8 cellular contexts compared by ENCODE assay signal in genomic region chr18:67515987-67516431, GRCh38. TPM values are rescaled to one million over a fixed set of nuclear protein-coding genes. Genes with fewer than 3 reads are reported as not detected.
DNase-seq lines count a peak whose midpoint lies in the region; ATAC-seq lines count a peak whose summit lies in the region.

No MANE protein-coding gene starts in this region.

- H3K4me3 ChIP-seq in effector memory CD4-positive, alpha-beta T cell (ENCODE audit: insufficient read depth, low read depth, low read length, poor library complexity, severe bottlenecking) = peak overlapping the region; percentile 80

- H3K27me3 ChIP-seq in effector memory CD4-positive, alpha-beta T cell (replicated peaks; ENCODE audit: control insufficient read depth, insufficient read depth, low read length, poor library complexity, severe bottlenecking) = no peaks in the 10 kb centered on the region

- H3K9me3 ChIP-seq in effector memory CD4-positive, alpha-beta T cell (ENCODE audit: control insufficient read depth, low read length) = no peaks in the 10 kb centered on the region

- H3K27ac ChIP-seq in effector memory CD4-positive, alpha-beta T cell (ENCODE audit: insufficient read depth, low read length, poor library complexity, severe bottlenecking) = peak overlapping the region; percentile 28

- ATAC-seq in GM18907 (IDR thresholded peaks at IDR 0.05; ENCODE audit: unreplicated experiment) = peak; percentile 48
- peak; percentile 39 for ATAC-seq in HG03196 (IDR thresholded peaks at IDR 0.05; ENCODE audit: unreplicated experiment)

- peak; percentile 75 for DNase-seq in AG08396 (ENCODE audit: low spot score)
- peak; percentile 88 for DNase-seq in NCI-H510A (lab: John Stamatoyannopoulos, UW)
- peak; percentile 30 to 37 (median 36) for DNase-seq in activated CD8-positive, alpha-beta memory T cell treated with anti-CD3 and anti-CD28 coated beads for 48 hours (ENCODE audit: low read depth in 2 of 3, low spot score in 2 of 3)
- peak; percentile 21 to 34 (median 31) for DNase-seq in effector memory CD4-positive, alpha-beta T cell
- DNase-seq in lung microvascular endothelial cell (ENCODE audit: low read depth in 2 of 2) = peak; percentile 87
- DNase-seq in stimulated activated CD4-positive, alpha-beta T cell treated with anti-CD3 and anti-CD28 coated beads, TNF-alpha, amount 100 ng/mL, for 4 hours (ENCODE audit: low read depth in 3 of 3) = peak; percentile 10 to 31 (median 20)

- H3K36me3 ChIP-seq in effector memory CD4-positive, alpha-beta T cell (ENCODE audit: control insufficient read depth, insufficient read depth, low read length) = no peaks in the 10 kb centered on the region

- peaks cover 5% of the 10 kb centered on the region for H3K4me1 ChIP-seq in effector memory CD4-positive, alpha-beta T cell (ENCODE audit: control insufficient read depth, insufficient read depth, low read length, poor library complexity, severe bottlenecking)

RNA-seq across cellular contexts. Expression of gene DSEL, which starts 0.5 kb away (rescaled TPM):
- 5.7 and 7.3 TPM in 2 replicates for total RNA-seq in lung microvascular endothelial cell

Comparison
In these comparisons a context has a peak if more than half of its experiments do, and no peak if none do; other contexts are left out.
1. Peak in every context shown above with its lines: DNase-seq, ATAC-seq, H3K4me3 ChIP-seq and H3K27ac ChIP-seq.
2. DNase-seq: peak in every context shown above with its lines; median percentile 88 in NCI-H510A; 87 in lung microvascular endothelial cell; 75 in AG08396; 36 in activated CD8-positive, alpha-beta memory T cell treated with anti-CD3 and anti-CD28 coated beads for 48 hours; 31 in effector memory CD4-positive, alpha-beta T cell; 20 in stimulated activated CD4-positive, alpha-beta T cell treated with anti-CD3 and anti-CD28 coated beads, TNF-alpha, amount 100 ng/mL, for 4 hours.